In the genomic region with DNA sequence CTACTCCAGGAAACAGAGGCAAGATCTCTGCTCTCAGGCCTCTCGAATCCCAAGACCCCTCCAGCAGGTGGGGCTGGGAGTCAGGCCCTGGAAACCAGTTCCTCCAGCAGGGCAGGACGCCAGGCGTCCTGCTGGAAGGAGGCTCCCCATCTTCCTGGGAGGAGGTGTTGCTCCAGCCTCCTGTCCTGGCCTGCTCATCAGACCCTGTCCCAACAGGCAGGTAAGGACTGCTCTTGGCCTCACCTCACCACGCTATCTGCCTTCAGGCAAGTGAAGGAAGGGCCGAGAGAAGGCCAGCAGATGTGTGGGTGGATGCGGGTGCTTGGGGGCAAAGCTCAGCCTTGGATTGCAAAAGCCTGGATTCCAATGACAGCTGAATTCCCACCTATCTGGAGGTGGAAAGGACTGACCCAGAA, we compare ENCODE assay signal across 10 cellular contexts.
DNase-seq lines count a peak whose midpoint lies in the region; ATAC-seq and TF ChIP-seq lines count a peak whose summit lies in the region.
"Had no signal": no experiment of that assay in that cellular context is flagged by ENCODE, and none has a peak within 500 bp of the region (broad histone marks: within the 10 kb centered on the region; RNA-seq: fewer than 3 reads in every experiment).

No MANE protein-coding gene starts in this region.

- no peak overlapping the region for H3K56ac ChIP-seq in IMR-90 (ENCODE audit: extremely low read depth, insufficient read depth, low read length)

- H2AFZ ChIP-seq in IMR-90 (replicated peaks; ENCODE audit: low read length, poor library complexity), result no peak overlapping the region

- no peak overlapping the region for H3K23ac ChIP-seq in IMR-90 (ENCODE audit: low read depth, low read length)

- TF ChIP-seq POLR2A in IMR-90 (IDR thresholded peaks at IDR 0.05; ENCODE audit: low read depth, low read length), result no peak

- peaks cover 39% of the 10 kb centered on the region for H3K9me1 ChIP-seq in IMR-90 (ENCODE audit: insufficient read depth, low read length)

- H3K4me2 ChIP-seq in IMR-90 (ENCODE audit: low read depth, low read length), result no peak overlapping the region
- H3K4me2 ChIP-seq: KMS-11 had no signal

- H3K27ac Mint-ChIP-seq in naive thymus-derived CD8-positive, alpha-beta T cell, result peak overlapping the region in 6 of 10 donors; percentile 23 to 83 (median 52)
- H3K27ac Mint-ChIP-seq in chondrocyte (ENCODE audit: unreplicated experiment) (no peak overlapping the region), HFFc6 (no peak overlapping the region)

- peaks cover 27% of the 10 kb centered on the region; the same call in 1 of the 2 replicates for H4K20me1 ChIP-seq in IMR-90 (ENCODE audit: insufficient read depth, low read length)

- H3K4me1 ChIP-seq in IMR-90 (ENCODE audit: control insufficient read depth, insufficient read depth, low read length), result peaks cover 43% of the 10 kb centered on the region

- dilution Hi-C loops in IMR-90 (cut with HindIII; ENCODE audit: low sequenced_read_pairs, unreplicated experiment), result no loop called here

- ATAC-seq in IMR-90 (ENCODE audit: low read depth), result no peak
- no peak for ATAC-seq in naive thymus-derived CD8-positive, alpha-beta T cell
- ATAC-seq in HG02840 (IDR thresholded peaks at IDR 0.05; ENCODE audit: low FRiP score, unreplicated experiment), result no peak
- no peak for ATAC-seq in GM21737 (IDR thresholded peaks at IDR 0.05; ENCODE audit: unreplicated experiment)
- ATAC-seq: Panc1 had no signal

- in situ Hi-C loops in IMR-90 (cut with MboI; ENCODE audit: low sequenced_read_pairs), result no loop called here

- H2AK9ac ChIP-seq in IMR-90 (replicated peaks; ENCODE audit: low read depth, low read length, poor library complexity), result no peak overlapping the region

- no peak overlapping the region for H3K4me3 ChIP-seq in IMR-90 (ENCODE audit: insufficient read depth, low read depth, low read length)

- H3K27ac ChIP-seq in IMR-90 (ENCODE audit: insufficient read depth, low read length) (no peak overlapping the region), epithelial cell of prostate (peak overlapping the region; percentile 45)
- H3K27ac ChIP-seq: KMS-11 had no signal

- H3K79me1 ChIP-seq in IMR-90 (ENCODE audit: low read depth in 1 of 2, low read length in 2 of 2), result peaks cover 54 to 93% of the 10 kb centered on the region in 2 experiments

- H3K27me3 ChIP-seq in IMR-90 (ENCODE audit: control insufficient read depth, insufficient read depth, low read length), result no peaks in the 10 kb centered on the region

- peak overlapping the region; percentile 2; the same call in 1 of the 2 replicates for H3K9ac ChIP-seq in IMR-90 (ENCODE audit: low read depth, low read length)
- H3K9ac ChIP-seq: KMS-11 had no signal

- H3K36me3 ChIP-seq in IMR-90 (ENCODE audit: control insufficient read depth, insufficient read depth, low read length), result peaks cover 3% of the 10 kb centered on the region; the same call in 1 of the 2 replicates

- CTCF ChIA-PET in IMR-90 (lab: Yijun Ruan, JAX), result interaction anchor here (0.6 kb wide), 2 partner anchors 406 to 1549 kb away, joined by 3 to 4 read pairs; no protein-coding TSS in a partner anchor

- H3K14ac ChIP-seq in IMR-90 (replicated peaks; ENCODE audit: low read depth, low read length), result no peak overlapping the region

- H3K27me3 Mint-ChIP-seq in naive thymus-derived CD8-positive, alpha-beta T cell, result no peaks in the 10 kb centered on the region
- H3K27me3 Mint-ChIP-seq in chondrocyte (ENCODE audit: low read depth) (no peaks in the 10 kb centered on the region), HFFc6 (ENCODE audit: insufficient read depth) (no peaks in the 10 kb centered on the region; the same call in 1 of the 2 replicates)

- H3K4ac ChIP-seq in IMR-90 (ENCODE audit: low read depth, low read length), result peak overlapping the region; percentile 5; the same call in 1 of the 2 replicates

- no peak overlapping the region; the same call in 1 of the 2 replicates for H4K91ac ChIP-seq in IMR-90 (ENCODE audit: insufficient read depth, low read depth, low read length)

- peaks cover 48 to 95% (median 78%) of the 10 kb centered on the region in 4 donors for H3K4me1 Mint-ChIP-seq in naive thymus-derived CD8-positive, alpha-beta T cell
- H3K4me1 Mint-ChIP-seq in chondrocyte (ENCODE audit: low read depth) (peaks cover 15% of the 10 kb centered on the region), HFFc6 (ENCODE audit: low read depth) (peaks cover 28% of the 10 kb centered on the region)

- 88% methylated on average over 3 of the region's 6 CpGs; no CpG with 5 or more reads in 1 of the 2 experiments for WGBS in IMR-90 (ENCODE audit: extremely low coverage in 2 of 2, insufficient read length in 1 of 2), 2 experiments

- H2AK5ac ChIP-seq in IMR-90 (ENCODE audit: low read depth, low read length), result peak overlapping the region; percentile 80

- H3K9me3 Mint-ChIP-seq in naive thymus-derived CD8-positive, alpha-beta T cell, result no peaks in the 10 kb centered on the region
- H3K9me3 Mint-ChIP-seq in chondrocyte (ENCODE audit: low read depth) (no peaks in the 10 kb centered on the region), HFFc6 (no peaks in the 10 kb centered on the region)

- H3K18ac ChIP-seq in IMR-90 (ENCODE audit: low read depth, low read length), result no peak overlapping the region

- H2BK5ac ChIP-seq in IMR-90 (ENCODE audit: low read depth, low read length, poor library complexity, severe bottlenecking), result no peak overlapping the region

- H3K36me3 Mint-ChIP-seq in naive thymus-derived CD8-positive, alpha-beta T cell, result peaks cover 0 to 10% (median 0%) of the 10 kb centered on the region in 3 donors
- H3K36me3 Mint-ChIP-seq in chondrocyte (ENCODE audit: low read depth) (no peaks in the 10 kb centered on the region), HFFc6 (ENCODE audit: low read depth) (peaks cover 10% of the 10 kb centered on the region)

- H2BK120ac ChIP-seq in IMR-90 (ENCODE audit: low read depth, low read length), result no peak overlapping the region

- H2BK20ac ChIP-seq in IMR-90 (ENCODE audit: low read depth, low read length), result no peak overlapping the region

- intact Hi-C loops in IMR-90 (cut with micrococcal nuclease), result no loop called here

- DNase-seq in 8988T (peak; percentile 32), IMR-90 (no peak), epithelial cell of prostate (ENCODE audit: low read depth, low spot score) (peak; percentile 52), chondrocyte (ENCODE audit: low spot score) (no peak), HFFc6 (no peak)
- DNase-seq in naive thymus-derived CD8-positive, alpha-beta T cell, result no peak

- peak overlapping the region in 2 of 10 donors; percentile 18 to 24 for H3K4me3 Mint-ChIP-seq in naive thymus-derived CD8-positive, alpha-beta T cell
- no peak overlapping the region for H3K4me3 Mint-ChIP-seq in chondrocyte (ENCODE audit: unreplicated experiment)
- no peak overlapping the region for H3K4me3 Mint-ChIP-seq in HFFc6

- no peak; the same call in 1 of the 2 replicates for TF ChIP-seq RAD21 in IMR-90 (IDR thresholded peaks at IDR 0.05; ENCODE audit: low read length)

- TF ChIP-seq CTCF in IMR-90 (conservative IDR thresholded peaks at IDR 0.05; ENCODE audit: low read depth, low read length), result no peak
- TF ChIP-seq CTCF in chondrocyte (IDR thresholded peaks at IDR 0.05), result no peak
- no peak; the same call in 1 of the 2 replicates for TF ChIP-seq CTCF in HFFc6 (IDR thresholded peaks at IDR 0.05)

- no peak overlapping the region for H2BK15ac ChIP-seq in IMR-90 (ENCODE audit: low read depth, low read length)

- no peaks in the 10 kb centered on the region for H3K9me3 ChIP-seq in IMR-90 (ENCODE audit: control insufficient read depth, insufficient read depth, low read length)

- no peak overlapping the region for H4K8ac ChIP-seq in IMR-90 (ENCODE audit: low read depth in 2 of 2, low read length in 2 of 2)

- BruUV-seq in IMR-90 (replicated peaks; lab: Mats Ljungman, UMichigan), result no TSS peak

- POLR2A ChIA-PET in IMR-90 (lab: Charles Lee; ENCODE audit: unreplicated experiment), result no interaction called here
- POLR2A ChIA-PET in naive thymus-derived CD8-positive, alpha-beta T cell (lab: Charles Lee), result interaction anchor here (1.1 to 1.2 kb wide), 2 partner anchors 9 to 18 kb away, joined by 3 read pairs; no protein-coding TSS in a partner anchor

- no peak overlapping the region for H4K5ac ChIP-seq in IMR-90 (ENCODE audit: low read depth, low read length)

TF ChIP-seq in IMR-90, 13 proteins besides CTCF, POLR2A, EP300 and RAD21:
- TF ChIP-seq BHLHE40 (IDR thresholded peaks at IDR 0.05; ENCODE audit: low read depth, low read length) (no peak), CEBPB (IDR thresholded peaks at IDR 0.05; ENCODE audit: low read depth, low read length) (no peak), MAZ (IDR thresholded peaks at IDR 0.05; ENCODE audit: borderline replicate concordance, low read depth, low read length) (no peak)

Comparison
In these comparisons a context has a peak if more than half of its experiments do, and no peak if none do; other contexts are left out.
1. DNase-seq: peak in 8988T (single experiment) and epithelial cell of prostate (single experiment); none in IMR-90 (single experiment), naive thymus-derived CD8-positive, alpha-beta T cell (0 of 10), chondrocyte (single experiment) and HFFc6 (single experiment).
2. H3K27ac Mint-ChIP-seq: peak in naive thymus-derived CD8-positive, alpha-beta T cell (6 of 10); none in chondrocyte (single experiment) and HFFc6 (single experiment).